In genomic region chr1:77858725-77859124, GRCh38 we compare ENCODE assay signal across 1 cellular context.
TF ChIP-seq lines count a peak whose summit lies in the region.

No MANE protein-coding gene starts in this region.

TF ChIP-seq in HepG2, 621 proteins besides CTCF, POLR2A, EP300 and RAD21 (continued from another document):
- TF ChIP-seq ZNF362 (CRISPR knock-in tag; IDR thresholded peaks at IDR 0.05; ENCODE audit: borderline replicate concordance) (no peak), IRX3 (CRISPR knock-in tag; IDR thresholded peaks at IDR 0.05; ENCODE audit: borderline replicate concordance, low read depth) (no peak), TAF1 (CRISPR knock-in tag; IDR thresholded peaks at IDR 0.05) (no peak), CHD2 (IDR thresholded peaks at IDR 0.05; ENCODE audit: low read depth, low read length) (no peak), HES4 (CRISPR knock-in tag; IDR thresholded peaks at IDR 0.05; ENCODE audit: borderline replicate concordance) (no peak)
